Comparison of ENCODE assay signal across 28 cellular contexts in the genomic region with DNA sequence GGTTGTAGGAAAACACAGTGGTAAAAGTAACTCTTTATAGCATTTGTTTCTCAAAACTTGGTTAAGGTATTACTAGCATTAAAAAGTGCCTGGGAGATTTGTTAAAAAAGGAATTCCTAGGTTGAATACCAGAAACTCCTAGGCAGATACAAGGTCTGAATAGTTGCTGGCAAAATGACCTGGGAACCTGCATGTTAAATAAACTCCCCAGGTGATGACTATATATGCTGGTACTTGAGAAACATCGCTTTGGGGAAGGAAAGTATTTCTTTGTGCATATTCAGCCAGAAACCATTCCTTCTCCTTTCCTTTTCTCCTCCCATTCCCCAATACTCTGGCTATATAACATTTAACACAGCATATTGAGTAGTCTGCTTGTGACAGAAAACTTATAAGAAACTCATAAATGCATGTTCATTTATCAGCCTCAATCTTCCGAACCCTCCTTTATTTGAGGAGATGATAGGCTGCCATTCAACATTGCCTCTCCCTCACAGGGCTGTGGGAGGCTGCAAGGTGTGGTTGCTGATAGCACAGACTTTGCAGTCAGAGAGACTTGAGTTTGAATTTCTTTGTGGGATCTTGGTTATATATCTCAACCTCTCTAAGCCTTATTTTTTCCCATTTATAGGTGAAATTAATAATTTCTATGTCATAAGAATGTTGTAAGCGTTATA. TPM values are rescaled to one million over a fixed set of nuclear protein-coding genes. Genes with fewer than 3 reads are reported as not detected.
"Had no signal": no experiment of that assay in that cellular context is flagged by ENCODE, and none has a peak within 500 bp of the region (broad histone marks: within the 10 kb centered on the region; RNA-seq: fewer than 3 reads in every experiment).

No MANE protein-coding gene starts in this region.

- H3K4me1 Mint-ChIP-seq: mesothelial cell of epicardium; naive thymus-derived CD4-positive, alpha-beta T cell; nephron; neural progenitor cell; stimulated activated effector memory CD8-positive, alpha-beta T cell treated with anti-CD3 and anti-CD28 coated beads, Interleukin-12 subunit alpha, Interleukin-12 subunit beta, amount 100 ng/mL, for 72 hours had no signal

- FAIRE-seq: endothelial cell of umbilical vein, frontal cortex, islet of Langerhans, urothelium cell line had no signal

- H3K27me3 Mint-ChIP-seq: progenitor cell of endocrine pancreas had no signal

- H3K27ac Mint-ChIP-seq: mesothelial cell of epicardium; naive thymus-derived CD4-positive, alpha-beta T cell; nephron; neural progenitor cell; progenitor cell of endocrine pancreas; stimulated activated effector memory CD8-positive, alpha-beta T cell treated with anti-CD3 and anti-CD28 coated beads, Interleukin-12 subunit alpha, Interleukin-12 subunit beta, amount 100 ng/mL, for 72 hours had no signal

- H3K4me3 ChIP-seq: coronary artery, esophagus squamous epithelium, left lung, neural progenitor cell, right atrium auricular region, stomach, tibial artery, upper lobe of left lung had no signal

- DNase-seq: dermis blood vessel endothelial cell; effector memory CD4-positive, alpha-beta T cell; esophagus squamous epithelium; left cardiac atrium; left lung; mesenchymal stem cell; naive thymus-derived CD4-positive, alpha-beta T cell; stimulated activated CD4-positive, alpha-beta T cell treated with anti-CD3 and anti-CD28 coated beads, Interleukin-2, amount 100 ng/mL, for 24 hours; stimulated activated CD4-positive, alpha-beta T cell treated with anti-CD3 and anti-CD28 coated beads, Interleukin-4, amount 100 ng/mL, for 24 hours; stimulated activated naive CD4-positive, alpha-beta T cell treated with Interleukin-2 at 50 U/mL for 16 hours; stomach; tibial artery; upper lobe of left lung had no signal

- H3K4me3 Mint-ChIP-seq: mesothelial cell of epicardium; naive thymus-derived CD4-positive, alpha-beta T cell; nephron; neural progenitor cell; stimulated activated effector memory CD8-positive, alpha-beta T cell treated with anti-CD3 and anti-CD28 coated beads, Interleukin-12 subunit alpha, Interleukin-12 subunit beta, amount 100 ng/mL, for 72 hours had no signal

- H3K36me3 Mint-ChIP-seq: mesothelial cell of epicardium; naive thymus-derived CD4-positive, alpha-beta T cell; neural progenitor cell; stimulated activated effector memory CD8-positive, alpha-beta T cell treated with anti-CD3 and anti-CD28 coated beads, Interleukin-12 subunit alpha, Interleukin-12 subunit beta, amount 100 ng/mL, for 72 hours had no signal

- H3K27ac ChIP-seq: coronary artery, esophagus squamous epithelium, left lung, neural progenitor cell, parathyroid adenoma, right atrium auricular region, stomach, tibial artery, upper lobe of left lung had no signal

- H3K4me1 ChIP-seq: left lung, neural progenitor cell, parathyroid adenoma, right atrium auricular region, stomach, upper lobe of left lung had no signal

- H3K9me3 Mint-ChIP-seq: mesothelial cell of epicardium; naive thymus-derived CD4-positive, alpha-beta T cell; nephron; neural progenitor cell; stimulated activated effector memory CD8-positive, alpha-beta T cell treated with anti-CD3 and anti-CD28 coated beads, Interleukin-12 subunit alpha, Interleukin-12 subunit beta, amount 100 ng/mL, for 72 hours had no signal

- H3K27me3 ChIP-seq: esophagus squamous epithelium, left lung, neural progenitor cell, right atrium auricular region, stomach, tibial artery, upper lobe of left lung had no signal

- H3K36me3 ChIP-seq: esophagus squamous epithelium, left lung, neural progenitor cell, right atrium auricular region, stomach, tibial artery, upper lobe of left lung had no signal

- H3K9me3 ChIP-seq: esophagus squamous epithelium, left lung, right atrium auricular region, stomach, tibial artery, upper lobe of left lung had no signal

RNA-seq across cellular contexts. Expression of a gene that starts 28.7 kb away (rescaled TPM):
- total RNA-seq: epithelial cell of proximal tubule; kidney epithelial cell; mesothelial cell of epicardium; mucosa of gallbladder; naive thymus-derived CD4-positive, alpha-beta T cell had no signal
- polyA plus RNA-seq: naive thymus-derived CD4-positive, alpha-beta T cell had no signal
